11 cellular contexts compared by ENCODE assay signal in genomic region chr12:71710276-71711125, GRCh38. TPM values are rescaled to one million over a fixed set of nuclear protein-coding genes. Genes with fewer than 3 reads are reported as not detected.
DNase-seq lines count a peak whose midpoint lies in the region; ATAC-seq, FAIRE-seq and TF ChIP-seq lines count a peak whose summit lies in the region.
"Had no signal": no experiment of that assay in that cellular context is flagged by ENCODE, and none has a peak within 500 bp of the region (broad histone marks: within the 10 kb centered on the region; RNA-seq: fewer than 3 reads in every experiment).

No MANE protein-coding gene starts in this region.

- peak; percentile 28 for ATAC-seq in activated B cell treated with CpG ODN at 0.5 μM for 24 hours (ENCODE audit: low read depth)
- ATAC-seq in GM19452 (IDR thresholded peaks at IDR 0.05; ENCODE audit: unreplicated experiment), result no peak
- ATAC-seq in natural killer cell, result no peak
- ATAC-seq in upper lobe of right lung, result no peak
- ATAC-seq: gastroesophageal sphincter had no signal

- CTCF ChIA-PET in activated B cell treated with CpG ODN at 0.5 μM for 24 hours (lab: Charles Lee), result interaction anchor here (1.6 kb wide), 1 partner anchor 9 kb away, joined by 3 read pairs; no protein-coding TSS in a partner anchor

- POLR2A ChIA-PET in activated B cell treated with CpG ODN at 0.5 μM for 24 hours (lab: Charles Lee), result no interaction called here

- H2AFZ ChIP-seq in ACC112 (ENCODE audit: low read length, unreplicated experiment), result peak overlapping the region; percentile 72

- TF ChIP-seq POLR2A in H54 (IDR thresholded peaks at IDR 0.05; ENCODE audit: low read depth, low read length), result no peak

- H3K9me3 Mint-ChIP-seq in activated B cell treated with CpG ODN at 0.5 μM for 24 hours (peaks cover 15% of the 10 kb centered on the region), natural killer cell (peaks cover 3 to 11% of the 10 kb centered on the region in 2 donors)
- H3K9me3 Mint-ChIP-seq in T-helper 2 cell treated with Interferon-gamma antibody and Interleukin-4, amounts not matched to agents 5 μg/mL and 100 μg/mL, for 36 hours, result peaks cover 27% of the 10 kb centered on the region

- no peaks in the 10 kb centered on the region for H3K79me2 ChIP-seq in ACC112 (ENCODE audit: control insufficient read depth, insufficient read depth, low read length, unreplicated experiment)

- intact Hi-C loops in activated B cell treated with CpG ODN at 0.5 μM for 24 hours (cut with micrococcal nuclease) (loop anchor here (2.0 kb wide), 1 partner anchor 16 kb away; no protein-coding TSS in a partner anchor), natural killer cell (cut with micrococcal nuclease) (no loop called here), upper lobe of right lung (cut with DNase I) (no loop called here)

- peak; percentile 100 for FAIRE-seq in H54 (lab: Jason Lieb, UNC)
- FAIRE-seq: D721Med had no signal

- H3K27me3 ChIP-seq in ACC112 (ENCODE audit: insufficient read depth, low read length), result no peaks in the 10 kb centered on the region
- no peaks in the 10 kb centered on the region for H3K27me3 ChIP-seq in upper lobe of right lung
- H3K27me3 ChIP-seq: gastroesophageal sphincter had no signal

- H3K4me1 Mint-ChIP-seq in activated B cell treated with CpG ODN at 0.5 μM for 24 hours, result peaks cover 25% of the 10 kb centered on the region
- H3K4me1 Mint-ChIP-seq in natural killer cell, result no peaks in the 10 kb centered on the region
- H3K4me1 Mint-ChIP-seq in T-helper 2 cell treated with Interferon-gamma antibody and Interleukin-4, amounts not matched to agents 5 μg/mL and 100 μg/mL, for 36 hours (ENCODE audit: low read depth), result peaks cover 11% of the 10 kb centered on the region

- TF ChIP-seq CTCF in activated B cell treated with CpG ODN at 0.5 μM for 24 hours (IDR thresholded peaks at IDR 0.05), result no peak
- TF ChIP-seq CTCF in natural killer cell (IDR thresholded peaks at IDR 0.05), result no peak
- TF ChIP-seq CTCF in upper lobe of right lung (IDR thresholded peaks at IDR 0.05), result no peak

- H3K9me3 ChIP-seq in upper lobe of right lung, result peaks cover 16% of the 10 kb centered on the region

- DNase-seq in H54 (ENCODE audit: insufficient read length, low spot score) (peak; percentile 47), activated B cell treated with CpG ODN at 0.5 μM for 24 hours (no peak), hepatic stellate cell (ENCODE audit: low spot score) (peak; percentile 63), natural killer cell (no peak), upper lobe of right lung (no peak)
- no peak for DNase-seq in T-helper 2 cell treated with Interferon-gamma antibody and Interleukin-4, amounts not matched to agents 5 μg/mL and 100 μg/mL, for 36 hours (ENCODE audit: low spot score)

- no peaks in the 10 kb centered on the region; the same call in 1 of the 2 replicates for H3K36me3 ChIP-seq in ACC112 (ENCODE audit: insufficient read depth, low read length)
- H3K36me3 ChIP-seq in upper lobe of right lung, result no peaks in the 10 kb centered on the region
- H3K36me3 ChIP-seq: thoracic aorta had no signal

- H3K27ac Mint-ChIP-seq in activated B cell treated with CpG ODN at 0.5 μM for 24 hours, result no peak overlapping the region
- no peak overlapping the region for H3K27ac Mint-ChIP-seq in natural killer cell
- no peak overlapping the region for H3K27ac Mint-ChIP-seq in T-helper 2 cell treated with Interferon-gamma antibody and Interleukin-4, amounts not matched to agents 5 μg/mL and 100 μg/mL, for 36 hours

- H3K4me3 ChIP-seq in ACC112 (ENCODE audit: low read depth, low read length) (peak overlapping the region; percentile 16; the same call in 1 of the 2 replicates), upper lobe of right lung (no peak overlapping the region)
- H3K4me3 ChIP-seq: gastroesophageal sphincter, thoracic aorta had no signal

- peak overlapping the region; percentile 86 for H3K27ac ChIP-seq in ACC112 (ENCODE audit: low read depth, low read length)
- H3K27ac ChIP-seq in upper lobe of right lung, result no peak overlapping the region
- H3K27ac ChIP-seq: gastroesophageal sphincter, thoracic aorta had no signal

- H3K36me3 Mint-ChIP-seq in activated B cell treated with CpG ODN at 0.5 μM for 24 hours (ENCODE audit: low read depth), result peaks cover 33% of the 10 kb centered on the region
- peaks cover 27% of the 10 kb centered on the region for H3K36me3 Mint-ChIP-seq in natural killer cell
- H3K36me3 Mint-ChIP-seq in T-helper 2 cell treated with Interferon-gamma antibody and Interleukin-4, amounts not matched to agents 5 μg/mL and 100 μg/mL, for 36 hours (ENCODE audit: low read depth), result peaks cover 2% of the 10 kb centered on the region

- H3K27me3 Mint-ChIP-seq in activated B cell treated with CpG ODN at 0.5 μM for 24 hours (no peaks in the 10 kb centered on the region), natural killer cell (ENCODE audit: low read depth in 2 of 2) (peaks cover 0 to 8% of the 10 kb centered on the region in 2 donors)
- no peaks in the 10 kb centered on the region for H3K27me3 Mint-ChIP-seq in T-helper 2 cell treated with Interferon-gamma antibody and Interleukin-4, amounts not matched to agents 5 μg/mL and 100 μg/mL, for 36 hours (ENCODE audit: low read depth)

- H3K4me3 Mint-ChIP-seq in activated B cell treated with CpG ODN at 0.5 μM for 24 hours (no peak overlapping the region), natural killer cell (no peak overlapping the region)
- no peak overlapping the region for H3K4me3 Mint-ChIP-seq in T-helper 2 cell treated with Interferon-gamma antibody and Interleukin-4, amounts not matched to agents 5 μg/mL and 100 μg/mL, for 36 hours

- peaks cover 23% of the 10 kb centered on the region for H3K4me1 ChIP-seq in ACC112 (ENCODE audit: control insufficient read depth, insufficient read depth, low read length, unreplicated experiment)
- H3K4me1 ChIP-seq in upper lobe of right lung, result no peaks in the 10 kb centered on the region
- H3K4me1 ChIP-seq: gastroesophageal sphincter had no signal

RNA-seq across cellular contexts. Expression of gene TMEM19, which starts 24.6 kb away (rescaled TPM):
- total RNA-seq in activated B cell treated with CpG ODN at 0.5 μM for 24 hours (42.6 and 46.7 TPM in 2 replicates), natural killer cell (10 to 100 TPM; 13.8 to 24.6 (median 18.9) TPM), upper lobe of right lung (39.7 TPM)

RNA-seq across cellular contexts. Expression of gene RAB21, which starts 44.2 kb away (rescaled TPM):
- total RNA-seq in activated B cell treated with CpG ODN at 0.5 μM for 24 hours (112 and 121 TPM in 2 replicates), natural killer cell (10 to 100 TPM; 62.5 to 84.9 (median 68.7) TPM), upper lobe of right lung (83.8 TPM)

RNA-seq across cellular contexts. Expression of gene THAP2, which starts 46.4 kb away (rescaled TPM):
- 10.8 and 11.5 TPM in 2 replicates for total RNA-seq in activated B cell treated with CpG ODN at 0.5 μM for 24 hours
- 10 to 100 TPM; 17.2 to 34.2 (median 31.1) TPM for total RNA-seq in natural killer cell
- total RNA-seq in upper lobe of right lung, result 4.9 TPM

RNA-seq across cellular contexts. Expression of gene ZFC3H1, which starts 46.9 kb away (rescaled TPM):
- total RNA-seq in activated B cell treated with CpG ODN at 0.5 μM for 24 hours (85.7 and 107 TPM in 2 replicates), natural killer cell (100 to 1,000 TPM; 158 to 164 (median 164) TPM), upper lobe of right lung (44.8 TPM)

Comparison
In these comparisons a context has a peak if more than half of its experiments do, and no peak if none do; other contexts are left out.
1. DNase-seq: peak in H54 (single experiment) and hepatic stellate cell (single experiment); none in activated B cell treated with CpG ODN at 0.5 μM for 24 hours (single experiment), natural killer cell (single experiment), upper lobe of right lung (single experiment) and T-helper 2 cell treated with Interferon-gamma antibody and Interleukin-4, amounts not matched to agents 5 μg/mL and 100 μg/mL, for 36 hours (single experiment).